In the genomic region with DNA sequence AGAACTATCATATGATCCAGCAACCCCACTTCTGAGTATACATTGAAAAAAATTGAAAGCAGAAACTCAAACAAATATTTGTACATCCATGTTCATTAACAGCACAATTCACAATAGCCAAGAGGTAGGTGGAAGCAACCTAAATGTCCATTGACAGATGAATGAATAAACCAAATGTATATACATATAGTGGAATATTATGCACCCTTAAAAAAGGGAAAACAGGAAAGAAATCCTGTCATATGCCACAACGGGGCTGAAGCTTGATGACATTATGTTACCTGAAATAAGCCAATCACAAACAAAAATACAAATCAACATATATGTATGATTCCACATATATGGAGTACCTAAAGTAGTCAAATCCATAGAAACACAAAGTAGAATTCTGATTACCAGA, we compare ENCODE assay signal across 26 cellular contexts.
"Had no signal": no experiment of that assay in that cellular context is flagged by ENCODE, and none has a peak within 500 bp of the region (broad histone marks: within the 10 kb centered on the region; RNA-seq: fewer than 3 reads in every experiment).

No MANE protein-coding gene starts in this region.

- H3K9ac ChIP-seq: neural progenitor cell, parathyroid adenoma had no signal

- H3K4me3 Mint-ChIP-seq: natural killer cell; nephron; neural progenitor cell; stimulated activated effector memory CD8-positive, alpha-beta T cell treated with anti-CD3 and anti-CD28 coated beads, Interleukin-12 subunit alpha, Interleukin-12 subunit beta, amount 100 ng/mL, for 72 hours; stimulated activated naive B cell treated with anti-CD40 and anti-IgM and Interleukin-4, amounts not matched to agents 10 μg/mL and 1 μg/mL and 100 μg/mL, for 72 hours; stimulated activated naive CD8-positive, alpha-beta T cell treated with anti-CD3 and anti-CD28 coated beads, Interleukin-15, Interleukin-2, amounts not matched to agents 100 ng/mL and 50 ng/mL, for 24 hours had no signal

- H3K27ac Mint-ChIP-seq: natural killer cell; nephron; neural progenitor cell; progenitor cell of endocrine pancreas; stimulated activated effector memory CD8-positive, alpha-beta T cell treated with anti-CD3 and anti-CD28 coated beads, Interleukin-12 subunit alpha, Interleukin-12 subunit beta, amount 100 ng/mL, for 72 hours; stimulated activated naive B cell treated with anti-CD40 and anti-IgM and Interleukin-4, amounts not matched to agents 10 μg/mL and 1 μg/mL and 100 μg/mL, for 72 hours; stimulated activated naive CD8-positive, alpha-beta T cell treated with anti-CD3 and anti-CD28 coated beads, Interleukin-15, Interleukin-2, amounts not matched to agents 100 ng/mL and 50 ng/mL, for 24 hours had no signal

- H3K4me1 Mint-ChIP-seq: nephron; neural progenitor cell; stimulated activated naive B cell treated with anti-CD40 and anti-IgM and Interleukin-4, amounts not matched to agents 10 μg/mL and 1 μg/mL and 100 μg/mL, for 72 hours had no signal

- H3K27me3 Mint-ChIP-seq: progenitor cell of endocrine pancreas; stimulated activated naive B cell treated with anti-CD40 and anti-IgM and Interleukin-4, amounts not matched to agents 10 μg/mL and 1 μg/mL and 100 μg/mL, for 72 hours; stimulated activated naive CD8-positive, alpha-beta T cell treated with anti-CD3 and anti-CD28 coated beads, Interleukin-15, Interleukin-2, amounts not matched to agents 100 ng/mL and 50 ng/mL, for 24 hours had no signal

- H2AFZ ChIP-seq: neural progenitor cell, parathyroid adenoma had no signal

- H3K27me3 ChIP-seq: neural progenitor cell, ovary, right lobe of liver, sigmoid colon, stomach, thyroid gland, tibial nerve, upper lobe of left lung, vagina had no signal

- H3K4me2 ChIP-seq: neural progenitor cell had no signal

- H3K27ac ChIP-seq: neural progenitor cell, ovary, parathyroid adenoma, psoas muscle, right lobe of liver, sigmoid colon, stomach, thoracic aorta, thyroid gland, tibial nerve, upper lobe of left lung, vagina had no signal

- FAIRE-seq: small intestine had no signal

- H3K4me3 ChIP-seq: neural progenitor cell, ovary, psoas muscle, right lobe of liver, sigmoid colon, stomach, thoracic aorta, thyroid gland, tibial nerve, upper lobe of left lung, vagina had no signal

- H3K9me3 Mint-ChIP-seq: natural killer cell, nephron, neural progenitor cell had no signal

- DNase-seq: natural killer cell; occipital lobe; ovary; posterior cingulate gyrus; psoas muscle; right cardiac atrium; right lobe of liver; sigmoid colon; small intestine; stimulated activated CD4-positive, alpha-beta T cell treated with anti-CD3 and anti-CD28 coated beads, Interleukin-2, amount 100 ng/mL, for 24 hours; stimulated activated CD4-positive, alpha-beta T cell treated with anti-CD3 and anti-CD28 coated beads, Interleukin-2, amount 100 ng/mL, for 48 hours; stimulated activated CD4-positive, alpha-beta T cell treated with anti-CD3 and anti-CD28 coated beads, Interleukin-4, amount 100 ng/mL, for 24 hours; stimulated activated naive B cell treated with anti-CD40 and anti-IgM and Interleukin-4, amounts not matched to agents 10 μg/mL and 1 μg/mL and 100 μg/mL, for 72 hours; stimulated activated naive CD4-positive, alpha-beta T cell treated with Interleukin-2 at 50 U/mL for 16 hours; stomach; thyroid gland; upper lobe of left lung had no signal

- ATAC-seq: natural killer cell; psoas muscle; right cardiac atrium; right lobe of liver; stimulated activated naive B cell treated with anti-CD40 and anti-IgM and Interleukin-4, amounts not matched to agents 10 μg/mL and 1 μg/mL and 100 μg/mL, for 72 hours had no signal

- H3K9me3 ChIP-seq: ovary, psoas muscle, right lobe of liver, sigmoid colon, stomach, thoracic aorta, thyroid gland, tibial nerve, upper lobe of left lung, vagina had no signal

- H3K36me3 ChIP-seq: ovary had no signal

- H3K4me1 ChIP-seq: parathyroid adenoma, psoas muscle, right lobe of liver, sigmoid colon, stomach, thyroid gland, tibial nerve, upper lobe of left lung, vagina had no signal

- H3K79me2 ChIP-seq: parathyroid adenoma had no signal
